In the genomic region with DNA sequence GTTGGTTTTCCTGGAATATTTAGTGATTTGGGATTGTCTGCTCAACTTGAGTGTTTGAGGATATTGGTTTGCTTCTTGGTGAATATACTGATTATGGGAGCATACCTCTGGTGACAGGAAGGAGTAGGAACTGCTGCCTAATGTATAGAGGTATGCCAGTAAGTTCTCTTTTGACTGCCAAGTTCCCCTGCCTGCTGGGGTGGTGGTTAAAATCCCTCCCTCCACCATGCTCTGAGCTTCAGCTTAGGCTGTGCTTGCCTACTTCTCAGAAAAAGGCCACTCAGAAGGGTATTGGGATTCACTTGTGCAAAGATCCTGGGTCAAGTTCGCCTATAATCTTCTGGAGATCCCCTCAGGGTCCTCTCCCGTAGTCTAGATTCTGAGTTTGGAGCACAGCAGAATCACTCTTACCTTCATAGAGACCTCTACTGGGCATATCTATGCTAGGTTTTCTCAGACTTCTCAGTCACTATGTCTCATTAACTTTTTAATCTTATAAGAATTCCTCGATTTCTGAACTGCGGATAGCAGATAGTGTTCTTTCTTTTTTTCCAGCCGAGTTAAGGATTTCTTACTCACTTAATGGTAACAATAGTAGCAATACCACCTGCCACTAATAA, we compare ENCODE assay signal across 2 cellular contexts.
TF ChIP-seq lines count a peak whose summit lies in the region.

No MANE protein-coding gene starts in this region.

TF ChIP-seq in IMR-90, 13 proteins besides CTCF, POLR2A, EP300 and RAD21:
- TF ChIP-seq CHD1 (IDR thresholded peaks at IDR 0.05; ENCODE audit: low read depth, low read length) (no peak), RCOR1 (IDR thresholded peaks at IDR 0.05; ENCODE audit: insufficient replicate concordance, low read length) (no peak), MAFK (IDR thresholded peaks at IDR 0.05; ENCODE audit: low read depth, low read length) (no peak), CEBPB (IDR thresholded peaks at IDR 0.05; ENCODE audit: low read depth, low read length) (no peak), RFX5 (IDR thresholded peaks at IDR 0.05; ENCODE audit: low read depth, low read length) (no peak), MAZ (IDR thresholded peaks at IDR 0.05; ENCODE audit: borderline replicate concordance, low read depth, low read length) (no peak), BHLHE40 (IDR thresholded peaks at IDR 0.05; ENCODE audit: low read depth, low read length) (no peak), NFE2L2 (IDR thresholded peaks at IDR 0.05; ENCODE audit: low read depth, low read length) (no peak), SMC3 (IDR thresholded peaks at IDR 0.05; ENCODE audit: low read depth, low read length) (no peak)
- TF ChIP-seq, protein P1, sequence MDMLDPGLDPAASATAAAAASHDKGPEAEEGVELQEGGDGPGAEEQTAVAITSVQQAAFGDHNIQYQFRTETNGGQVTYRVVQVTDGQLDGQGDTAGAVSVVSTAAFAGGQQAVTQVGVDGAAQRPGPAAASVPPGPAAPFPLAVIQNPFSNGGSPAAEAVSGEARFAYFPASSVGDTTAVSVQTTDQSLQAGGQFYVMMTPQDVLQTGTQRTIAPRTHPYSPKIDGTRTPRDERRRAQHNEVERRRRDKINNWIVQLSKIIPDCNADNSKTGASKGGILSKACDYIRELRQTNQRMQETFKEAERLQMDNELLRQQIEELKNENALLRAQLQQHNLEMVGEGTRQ (IDR thresholded peaks at IDR 0.05; ENCODE audit: low read depth, low read length), result no peak
- TF ChIP-seq, protein P2, sequence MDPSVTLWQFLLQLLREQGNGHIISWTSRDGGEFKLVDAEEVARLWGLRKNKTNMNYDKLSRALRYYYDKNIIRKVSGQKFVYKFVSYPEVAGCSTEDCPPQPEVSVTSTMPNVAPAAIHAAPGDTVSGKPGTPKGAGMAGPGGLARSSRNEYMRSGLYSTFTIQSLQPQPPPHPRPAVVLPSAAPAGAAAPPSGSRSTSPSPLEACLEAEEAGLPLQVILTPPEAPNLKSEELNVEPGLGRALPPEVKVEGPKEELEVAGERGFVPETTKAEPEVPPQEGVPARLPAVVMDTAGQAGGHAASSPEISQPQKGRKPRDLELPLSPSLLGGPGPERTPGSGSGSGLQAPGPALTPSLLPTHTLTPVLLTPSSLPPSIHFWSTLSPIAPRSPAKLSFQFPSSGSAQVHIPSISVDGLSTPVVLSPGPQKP (IDR thresholded peaks at IDR 0.05; ENCODE audit: borderline replicate concordance, low read depth, low read length), result no peak

TF ChIP-seq in H1, 55 proteins besides CTCF, POLR2A, EP300 and RAD21:
- no peak for TF ChIP-seq YY1 (IDR thresholded peaks at IDR 0.05; ENCODE audit: low read depth, low read length)
- TF ChIP-seq EZH2 (IDR thresholded peaks at IDR 0.05; ENCODE audit: low read depth, low read length, severe bottlenecking), result no peak
- no peak for TF ChIP-seq SRF (IDR thresholded peaks at IDR 0.05; ENCODE audit: low read depth, low read length)
- TF ChIP-seq RBBP5 (IDR thresholded peaks at IDR 0.05; ENCODE audit: borderline replicate concordance, low read depth, low read length), result no peak
- TF ChIP-seq TBP (IDR thresholded peaks at IDR 0.05; ENCODE audit: low read depth, low read length), result no peak
- TF ChIP-seq MAFK (IDR thresholded peaks at IDR 0.05; ENCODE audit: low read depth, low read length), result no peak
- TF ChIP-seq CHD1 (IDR thresholded peaks at IDR 0.05; ENCODE audit: low read depth, low read length), result no peak
- TF ChIP-seq GABPA (IDR thresholded peaks at IDR 0.05; ENCODE audit: borderline replicate concordance, insufficient read depth, low read length), result no peak
- TF ChIP-seq TAF7 (optimal IDR thresholded peaks at IDR 0.05; ENCODE audit: borderline replicate concordance, low read depth, low read length), result no peak
- no peak for TF ChIP-seq NRF1 (IDR thresholded peaks at IDR 0.05; ENCODE audit: low read depth, low read length)
- no peak for TF ChIP-seq RFX5 (IDR thresholded peaks at IDR 0.05; ENCODE audit: borderline replicate concordance, low read depth, low read length)
- no peak for TF ChIP-seq BRCA1 (IDR thresholded peaks at IDR 0.05; ENCODE audit: low read depth, low read length)
- no peak for TF ChIP-seq TAF1 (IDR thresholded peaks at IDR 0.05; ENCODE audit: low read depth, low read length)
- TF ChIP-seq SP4 (IDR thresholded peaks at IDR 0.05; ENCODE audit: low read length), result no peak
- no peak for TF ChIP-seq SP1 (IDR thresholded peaks at IDR 0.05; ENCODE audit: low read depth, low read length)
- TF ChIP-seq SIN3A (conservative IDR thresholded peaks at IDR 0.05 in 1 of 2, IDR thresholded peaks at IDR 0.05 in 1 of 2; ENCODE audit: low read depth in 1 of 2, low read length in 2 of 2), result no peak
- TF ChIP-seq, protein P1 (IDR thresholded peaks at IDR 0.05; ENCODE audit: low read length), result no peak
- TF ChIP-seq, protein P3, sequence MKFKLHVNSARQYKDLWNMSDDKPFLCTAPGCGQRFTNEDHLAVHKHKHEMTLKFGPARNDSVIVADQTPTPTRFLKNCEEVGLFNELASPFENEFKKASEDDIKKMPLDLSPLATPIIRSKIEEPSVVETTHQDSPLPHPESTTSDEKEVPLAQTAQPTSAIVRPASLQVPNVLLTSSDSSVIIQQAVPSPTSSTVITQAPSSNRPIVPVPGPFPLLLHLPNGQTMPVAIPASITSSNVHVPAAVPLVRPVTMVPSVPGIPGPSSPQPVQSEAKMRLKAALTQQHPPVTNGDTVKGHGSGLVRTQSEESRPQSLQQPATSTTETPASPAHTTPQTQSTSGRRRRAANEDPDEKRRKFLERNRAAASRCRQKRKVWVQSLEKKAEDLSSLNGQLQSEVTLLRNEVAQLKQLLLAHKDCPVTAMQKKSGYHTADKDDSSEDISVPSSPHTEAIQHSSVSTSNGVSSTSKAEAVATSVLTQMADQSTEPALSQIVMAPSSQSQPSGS (IDR thresholded peaks at IDR 0.05; ENCODE audit: low read length), result no peak
- TF ChIP-seq HDAC2 (IDR thresholded peaks at IDR 0.05; ENCODE audit: borderline replicate concordance in 1 of 2, low read depth in 2 of 2, low read length in 2 of 2), result no peak
- no peak for TF ChIP-seq PHF8 (conservative IDR thresholded peaks at IDR 0.05; ENCODE audit: low read depth, low read length)
